ENCODE assay signal across 10 cellular contexts in genomic region chr12:29103539-29103974, GRCh38. TPM values are rescaled to one million over a fixed set of nuclear protein-coding genes. Genes with fewer than 3 reads are reported as not detected.
DNase-seq lines count a peak whose midpoint lies in the region; ATAC-seq, FAIRE-seq and TF ChIP-seq lines count a peak whose summit lies in the region.
"Had no signal": no experiment of that assay in that cellular context is flagged by ENCODE, and none has a peak within 500 bp of the region (broad histone marks: within the 10 kb centered on the region; RNA-seq: fewer than 3 reads in every experiment).

No MANE protein-coding gene starts in this region.

- intact Hi-C loops in dorsolateral prefrontal cortex (cut with DNase I): no loop called here

- H3K4me2 ChIP-seq in MM.1S (ENCODE audit: low read depth, low read length): peak overlapping the region; percentile 80

- H3F3A ChIP-seq in MM.1S (ENCODE audit: insufficient read depth, low read length): peaks cover 31% of the 10 kb centered on the region

- FAIRE-seq in GM12892 (lab: Jason Lieb, UNC) (peak; percentile 21), HTR-8/SVneo (lab: Jason Lieb, UNC) (no peak), H54 (lab: Jason Lieb, UNC) (no peak)
- FAIRE-seq: endometrium had no signal

- H3K9ac ChIP-seq in MM.1S (ENCODE audit: low read length): peak overlapping the region; percentile 46

- peaks cover 42% of the 10 kb centered on the region for H3K4me1 ChIP-seq in MM.1S (ENCODE audit: low read length)

- H3K79me2 ChIP-seq in MM.1S (ENCODE audit: low read length): no peaks in the 10 kb centered on the region

- H3K27me3 ChIP-seq in MM.1S (replicated peaks; ENCODE audit: insufficient read depth, low read length) (no peaks in the 10 kb centered on the region), dorsolateral prefrontal cortex (no peaks in the 10 kb centered on the region)

- peak overlapping the region; percentile 82 for H3K27ac ChIP-seq in MM.1S (ENCODE audit: low read length)
- H3K27ac ChIP-seq in dorsolateral prefrontal cortex: no peak overlapping the region

- H3K4me3 ChIP-seq in MM.1S (ENCODE audit: low read length) (peak overlapping the region; percentile 40; the same call in 1 of the 2 replicates), dorsolateral prefrontal cortex (peak overlapping the region in 1 of 59 donors; percentile 12)

- H3K9me2 ChIP-seq in MM.1S (replicated peaks; ENCODE audit: insufficient read depth, low read length): no peaks in the 10 kb centered on the region

- TF ChIP-seq CTCF in MM.1S (IDR thresholded peaks at IDR 0.05; ENCODE audit: low read length) (no peak), dorsolateral prefrontal cortex (IDR thresholded peaks at IDR 0.05 in 54 of 56, conservative IDR thresholded peaks at IDR 0.05 in 2 of 56; ENCODE audit: low read depth in 1 of 56, partially characterized antibody in 56 of 56) (no peak)

- DNase-seq in GM12892 (ENCODE audit: insufficient read length): peak; percentile 1
- DNase-seq in MM.1S: peak; percentile 96
- DNase-seq in activated effector memory CD4-positive, alpha-beta T cell treated with anti-CD3 and anti-CD28 coated beads, Interleukin-2, amount 50 U/mL, for 16 hours: peak; percentile 73
- DNase-seq in stimulated activated CD8-positive, alpha-beta memory T cell treated with anti-CD3 and anti-CD28 coated beads, Interleukin-7, amount 100 ng/mL, for 48 hours (ENCODE audit: extremely low read depth in 1 of 2, low read depth in 1 of 2): peak; percentile 2 to 30
- DNase-seq in dorsolateral prefrontal cortex: no peak
- no peak for DNase-seq in HTR-8/SVneo (ENCODE audit: insufficient read length, low spot score)
- DNase-seq in H54 (ENCODE audit: insufficient read length, low spot score): no peak

- no peaks in the 10 kb centered on the region for H3K36me3 ChIP-seq in MM.1S (replicated peaks; ENCODE audit: insufficient read depth, low read length)

- no peaks in the 10 kb centered on the region for H3K9me3 ChIP-seq in MM.1S (replicated peaks; ENCODE audit: insufficient read depth, low read length)

- H4K20me1 ChIP-seq in MM.1S (ENCODE audit: insufficient read depth, low read length): no peaks in the 10 kb centered on the region

- peak; percentile 99 for ATAC-seq in GM21737 (IDR thresholded peaks at IDR 0.05; ENCODE audit: unreplicated experiment)
- ATAC-seq: HCT116 had no signal

- no peak for TF ChIP-seq POLR2A in GM12892 (IDR thresholded peaks at IDR 0.05; ENCODE audit: low read depth, low read length)
- no peak for TF ChIP-seq POLR2A in H54 (IDR thresholded peaks at IDR 0.05; ENCODE audit: low read depth, low read length)

- no peak overlapping the region for H2AFZ ChIP-seq in MM.1S (ENCODE audit: low read length)

RNA-seq across cellular contexts. Expression of gene FAR2, which starts 45.5 kb away (rescaled TPM):
- 1.2 TPM for polyA plus RNA-seq in GM12892 (2012; ENCODE audit: missing spikeins)
- 10 to 100 TPM; 10.6 to 57.4 (median 37.9) TPM for total RNA-seq in dorsolateral prefrontal cortex

Comparison
In these comparisons a context has a peak if more than half of its experiments do, and no peak if none do; other contexts are left out.
1. DNase-seq: peak in GM12892 (single experiment), MM.1S (single experiment), activated effector memory CD4-positive, alpha-beta T cell treated with anti-CD3 and anti-CD28 coated beads, Interleukin-2, amount 50 U/mL, for 16 hours (single experiment) and stimulated activated CD8-positive, alpha-beta memory T cell treated with anti-CD3 and anti-CD28 coated beads, Interleukin-7, amount 100 ng/mL, for 48 hours (2 of 2); none in dorsolateral prefrontal cortex (0 of 10), HTR-8/SVneo (single experiment) and H54 (single experiment).